8 cellular contexts compared by ENCODE assay signal in genomic region chr2:61016392-61017002, GRCh38. TPM values are rescaled to one million over a fixed set of nuclear protein-coding genes. Genes with fewer than 3 reads are reported as not detected.
A peak's percentile ranks its signal among the peaks of the same experiment; 100 is the strongest.
DNase-seq lines count a peak whose midpoint lies in the region; ATAC-seq and TF ChIP-seq lines count a peak whose summit lies in the region.

No MANE protein-coding gene starts in this region.

- no peak for TF ChIP-seq CTCF in CD8-positive, alpha-beta T cell (IDR thresholded peaks at IDR 0.05)
- TF ChIP-seq CTCF in chondrocyte (IDR thresholded peaks at IDR 0.05), result no peak

- CTCF ChIA-PET in CD8-positive, alpha-beta T cell (lab: Charles Lee), result no interaction called here

- H3K27ac Mint-ChIP-seq in CD8-positive, alpha-beta T cell, result peak overlapping the region; percentile 95
- H3K27ac Mint-ChIP-seq in chondrocyte (ENCODE audit: unreplicated experiment), result peak overlapping the region; percentile 99

- no peaks in the 10 kb centered on the region for H3K36me3 ChIP-seq in CD8-positive, alpha-beta T cell (ENCODE audit: insufficient read depth, low read length)
- H3K36me3 ChIP-seq in MG63 (peaks cover 9% of the 10 kb centered on the region), muscle layer of duodenum (ENCODE audit: control insufficient read depth in 1 of 2, insufficient read depth in 2 of 2, low read length in 2 of 2) (peaks cover 0 to 11% of the 10 kb centered on the region in 2 donors), urinary bladder (ENCODE audit: insufficient read depth) (no peaks in the 10 kb centered on the region)

- H3K9me3 ChIP-seq in CD8-positive, alpha-beta T cell (ENCODE audit: low read length), result no peaks in the 10 kb centered on the region
- H3K9me3 ChIP-seq in MG63 (no peaks in the 10 kb centered on the region; the same call in none of the 2 replicates), muscle layer of duodenum (ENCODE audit: control insufficient read depth in 1 of 2, low read length in 2 of 2) (no peaks in the 10 kb centered on the region)

- ATAC-seq in CD8-positive, alpha-beta T cell, result peak; percentile 3
- ATAC-seq in GM21360 (IDR thresholded peaks at IDR 0.05; ENCODE audit: unreplicated experiment), result peak; percentile 18

- H3K27me3 Mint-ChIP-seq in CD8-positive, alpha-beta T cell (ENCODE audit: low read depth), result no peaks in the 10 kb centered on the region
- H3K27me3 Mint-ChIP-seq in chondrocyte (ENCODE audit: low read depth), result no peaks in the 10 kb centered on the region

- H3K4me3 Mint-ChIP-seq in CD8-positive, alpha-beta T cell, result peak overlapping the region; percentile 99
- H3K4me3 Mint-ChIP-seq in chondrocyte (ENCODE audit: unreplicated experiment), result peak overlapping the region; percentile 99

- peaks cover 27% of the 10 kb centered on the region for H3K36me3 Mint-ChIP-seq in CD8-positive, alpha-beta T cell
- H3K36me3 Mint-ChIP-seq in chondrocyte (ENCODE audit: low read depth), result peaks cover under 1% of the 10 kb centered on the region

- 2% methylated on average over 16 of the region's 16 CpGs for WGBS in urinary bladder

- DNase-seq in CD8-positive, alpha-beta T cell, result no peak
- DNase-seq in MG63 (no peak), chondrocyte (ENCODE audit: low spot score) (no peak), activated gamma-delta T cell (lab: John Stamatoyannopoulos, UW) (no peak), NCI-H2029 treated with DMSO at 0.1 percent for 48 hours (lab: John Stamatoyannopoulos, UW) (no peak)

- POLR2A ChIA-PET in CD8-positive, alpha-beta T cell (lab: Charles Lee), result interaction anchor here (0.8 to 1.4 kb wide), 4 partner anchors 49 to 261 kb away, joined by 3 to 7 read pairs (median 4); partner anchors contain the start of gene REL

- H3K4me1 Mint-ChIP-seq in CD8-positive, alpha-beta T cell (ENCODE audit: low read depth), result peaks cover 44% of the 10 kb centered on the region
- H3K4me1 Mint-ChIP-seq in chondrocyte (ENCODE audit: low read depth), result peaks cover 47% of the 10 kb centered on the region

- peak overlapping the region; percentile 69 for H3K27ac ChIP-seq in CD8-positive, alpha-beta T cell (ENCODE audit: low read depth, low read length)
- H3K27ac ChIP-seq in muscle layer of duodenum (ENCODE audit: low read length), result peak overlapping the region; percentile 92
- H3K27ac ChIP-seq in urinary bladder (ENCODE audit: low read depth), result peak overlapping the region; percentile 77

- H3K4me3 ChIP-seq in CD8-positive, alpha-beta T cell (ENCODE audit: low read depth, low read length), result peak overlapping the region; percentile 99
- H3K4me3 ChIP-seq in MG63, result peak overlapping the region; percentile 78
- peak overlapping the region; percentile 83 to 99 for H3K4me3 ChIP-seq in muscle layer of duodenum (ENCODE audit: low read depth in 1 of 2, low read length in 2 of 2)
- H3K4me3 ChIP-seq in urinary bladder (ENCODE audit: low read depth, low read length), result peak overlapping the region; percentile 80

- intact Hi-C loops in CD8-positive, alpha-beta T cell (cut with DNase I, micrococcal nuclease), result loop anchor here (1.0 to 10.0 kb wide), 13 partner anchors 48 to 888 kb away; partner anchors contain the start of genes REL (in 2 of the 2), SANBR (in 2 of the 2), CCT4 (in 1 of the 2) and COMMD1 (in 1 of the 2)

- no peaks in the 10 kb centered on the region for H3K27me3 ChIP-seq in CD8-positive, alpha-beta T cell (ENCODE audit: insufficient read depth, low read length)
- H3K27me3 ChIP-seq in MG63, result no peaks in the 10 kb centered on the region
- H3K27me3 ChIP-seq in muscle layer of duodenum (ENCODE audit: low read depth, low read length), result no peaks in the 10 kb centered on the region

- H3K9me3 Mint-ChIP-seq in CD8-positive, alpha-beta T cell, result no peaks in the 10 kb centered on the region
- H3K9me3 Mint-ChIP-seq in chondrocyte (ENCODE audit: low read depth), result no peaks in the 10 kb centered on the region

- H3K4me1 ChIP-seq in CD8-positive, alpha-beta T cell (ENCODE audit: insufficient read depth, low read length), result peaks cover 21% of the 10 kb centered on the region
- peaks cover 3 to 19% of the 10 kb centered on the region in 2 donors for H3K4me1 ChIP-seq in muscle layer of duodenum (ENCODE audit: control insufficient read depth in 1 of 2, insufficient read depth in 2 of 2, low read length in 2 of 2)
- H3K4me1 ChIP-seq in urinary bladder (ENCODE audit: insufficient read depth), result no peaks in the 10 kb centered on the region

RNA-seq across cellular contexts. Expression of gene PEX13, which starts 1.0 kb away (rescaled TPM):
- 10 to 100 TPM in 1 of 2 experiments, 1 to 10 TPM in 1; 9.6 to 13.7 TPM for total RNA-seq in CD8-positive, alpha-beta T cell
- total RNA-seq in MG63 (2014; rRNA removed; shearing (Covaris generic); ENCODE audit: low replicate concordance), result 36.1 and 46.2 TPM in 2 replicates
- total RNA-seq in chondrocyte, result 22.6 to 25.0 TPM (median 23.0 TPM) in 3 replicates
- 53.6 TPM for total RNA-seq in urinary bladder
- polyA plus RNA-seq in urinary bladder, result 12.9 TPM

RNA-seq across cellular contexts. Expression of gene PUS10, which starts 1.6 kb away (rescaled TPM):
- total RNA-seq in CD8-positive, alpha-beta T cell, result 1 to 10 TPM; 3.3 to 3.6 TPM
- total RNA-seq in MG63 (2014; rRNA removed; shearing (Covaris generic); ENCODE audit: low replicate concordance), result 2.4 and 9.4 TPM in 2 replicates
- total RNA-seq in chondrocyte (5.1 to 7.9 TPM (median 5.7 TPM) in 3 replicates), urinary bladder (14.6 TPM)
- polyA plus RNA-seq in urinary bladder, result 3.1 TPM

RNA-seq across cellular contexts. Expression of gene SANBR, which starts 49.2 kb away (rescaled TPM):
- total RNA-seq in CD8-positive, alpha-beta T cell, result under 1 TPM; 0.52 to 0.67 TPM
- 6.6 and 9.0 TPM in 2 replicates for total RNA-seq in MG63 (2014; rRNA removed; shearing (Covaris generic); ENCODE audit: low replicate concordance)
- 11.8 to 16.9 TPM (median 12.1 TPM) in 3 replicates for total RNA-seq in chondrocyte
- total RNA-seq in urinary bladder, result 51.2 TPM
- 3.3 TPM for polyA plus RNA-seq in urinary bladder
